Comparison of ENCODE assay signal across 22 cellular contexts in the genomic region with DNA sequence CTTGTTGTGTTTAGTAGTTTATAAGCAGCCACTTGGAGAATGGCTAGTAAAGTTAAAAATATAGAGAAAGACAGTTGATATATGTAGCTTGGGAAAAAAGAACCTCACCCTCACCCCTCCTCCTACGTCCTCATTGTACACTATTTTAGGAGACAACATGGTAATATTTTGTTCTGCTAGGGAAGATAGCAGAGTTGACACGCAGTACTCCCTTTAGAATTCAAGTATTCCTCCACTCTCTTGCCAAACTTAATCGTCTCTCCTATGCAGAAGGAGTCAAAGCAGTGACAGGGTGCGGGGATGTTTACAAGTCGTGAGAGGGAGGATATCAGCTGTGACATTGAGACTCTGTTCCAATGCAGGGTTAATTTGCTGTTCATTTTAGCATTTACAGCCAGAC.
DNase-seq lines count a peak whose midpoint lies in the region; ATAC-seq and TF ChIP-seq lines count a peak whose summit lies in the region.
"Had no signal": no experiment of that assay in that cellular context is flagged by ENCODE, and none has a peak within 500 bp of the region (broad histone marks: within the 10 kb centered on the region; RNA-seq: fewer than 3 reads in every experiment).

No MANE protein-coding gene starts in this region.

- TF ChIP-seq CTCF in heart left ventricle (IDR thresholded peaks at IDR 0.05) (no peak), BE2C (IDR thresholded peaks at IDR 0.05; ENCODE audit: low read depth, low read length) (no peak)

- ATAC-seq in heart left ventricle (peak; percentile 68 to 86 (median 80)), GM18861 (IDR thresholded peaks at IDR 0.05; ENCODE audit: unreplicated experiment) (no peak)
- ATAC-seq: K562 had no signal

- H3K9me3 ChIP-seq in adipocyte (ENCODE audit: control insufficient read depth, low read length), result no peaks in the 10 kb centered on the region
- H3K9me3 ChIP-seq in heart left ventricle, result no peaks in the 10 kb centered on the region
- no peaks in the 10 kb centered on the region for H3K9me3 ChIP-seq in BE2C

- H3K27ac ChIP-seq in heart left ventricle (peak overlapping the region in 7 of 12 donors; percentile 22 to 76 (median 40)), urinary bladder (ENCODE audit: low read depth) (peak overlapping the region; percentile 32)
- H3K27ac ChIP-seq: GM23248, RWPE1 had no signal

- peak overlapping the region; percentile 11 for H3K4me3 ChIP-seq in adipocyte (ENCODE audit: low read length)
- no peak overlapping the region for H3K4me3 ChIP-seq in heart left ventricle
- no peak overlapping the region for H3K4me3 ChIP-seq in urinary bladder (ENCODE audit: low read depth, low read length)
- H3K4me3 ChIP-seq in BE2C (ENCODE audit: low read depth, low read length), result no peak overlapping the region
- H3K4me3 ChIP-seq: GM23248, K562 had no signal

- DNase-seq in adipocyte (ENCODE audit: low read depth), result no peak
- no peak for DNase-seq in heart left ventricle
- DNase-seq in left kidney (ENCODE audit: low read depth, low spot score), result peak; percentile 15
- no peak for DNase-seq in DMS 273 (lab: John Stamatoyannopoulos, UW; ENCODE audit: unreplicated experiment)
- DNase-seq in BE2C, result no peak
- DNase-seq: CD4-positive, CD25-positive, alpha-beta regulatory T cell; COR-L47; DMS153; GM23248; H9; HFFc6; MM.1S; NCI-H1048; NCI-H1417 treated with DMSO at 0.1 percent for 48 hours; NCI-H187 treated with DMSO at 0.1 percent for 48 hours; NCI-H2107; NCI-H748 treated with DMSO at 0.1 percent for 48 hours; NK-92 treated with Interleukin-12 subunit alpha and Interleukin-12 subunit beta, amount 100 ng/mL, for 24 hours had no signal

- H3K27me3 ChIP-seq in adipocyte (replicated peaks; ENCODE audit: control insufficient read depth, insufficient read depth, low read length) (no peaks in the 10 kb centered on the region), heart left ventricle (no peaks in the 10 kb centered on the region), BE2C (no peaks in the 10 kb centered on the region)

- no peak overlapping the region for H3K9ac ChIP-seq in adipocyte (ENCODE audit: low read length)
- H3K9ac ChIP-seq: GM23248 had no signal

- 26 to 36% (median 33%) methylated on average over 5 of the region's 5 CpGs for WGBS in heart left ventricle, 4 donors
- 45% methylated on average over 5 of the region's 5 CpGs for WGBS in urinary bladder

- H3K4me1 ChIP-seq in adipocyte (ENCODE audit: control insufficient read depth, insufficient read depth, low read length) (peaks cover 22% of the 10 kb centered on the region), heart left ventricle (peaks cover 0 to 47% (median 11%) of the 10 kb centered on the region in 12 donors), urinary bladder (ENCODE audit: insufficient read depth) (no peaks in the 10 kb centered on the region), BE2C (peaks cover 18% of the 10 kb centered on the region)

- intact Hi-C loops in heart left ventricle (cut with DNase I), result loop anchor here in 1 of 10 donors (5.0 kb wide), 1 partner anchor 95 kb away; the partner anchor contains the start of gene SOBP

- no peak for TF ChIP-seq POLR2A in heart left ventricle (IDR thresholded peaks at IDR 0.05)

- H3K36me3 ChIP-seq in adipocyte (ENCODE audit: control insufficient read depth, insufficient read depth, low read length, severe bottlenecking) (no peaks in the 10 kb centered on the region), heart left ventricle (no peaks in the 10 kb centered on the region), urinary bladder (ENCODE audit: insufficient read depth) (no peaks in the 10 kb centered on the region), BE2C (no peaks in the 10 kb centered on the region; the same call in 1 of the 2 replicates)
